1 cellular context compared by ENCODE assay signal in genomic region chr2:207836526-207837133, GRCh38.
TF ChIP-seq lines count a peak whose summit lies in the region.

No MANE protein-coding gene starts in this region.

TF ChIP-seq in GM23338, 12 proteins besides CTCF, POLR2A, EP300 and RAD21 (continued from another document):
- TF ChIP-seq, protein P1, sequence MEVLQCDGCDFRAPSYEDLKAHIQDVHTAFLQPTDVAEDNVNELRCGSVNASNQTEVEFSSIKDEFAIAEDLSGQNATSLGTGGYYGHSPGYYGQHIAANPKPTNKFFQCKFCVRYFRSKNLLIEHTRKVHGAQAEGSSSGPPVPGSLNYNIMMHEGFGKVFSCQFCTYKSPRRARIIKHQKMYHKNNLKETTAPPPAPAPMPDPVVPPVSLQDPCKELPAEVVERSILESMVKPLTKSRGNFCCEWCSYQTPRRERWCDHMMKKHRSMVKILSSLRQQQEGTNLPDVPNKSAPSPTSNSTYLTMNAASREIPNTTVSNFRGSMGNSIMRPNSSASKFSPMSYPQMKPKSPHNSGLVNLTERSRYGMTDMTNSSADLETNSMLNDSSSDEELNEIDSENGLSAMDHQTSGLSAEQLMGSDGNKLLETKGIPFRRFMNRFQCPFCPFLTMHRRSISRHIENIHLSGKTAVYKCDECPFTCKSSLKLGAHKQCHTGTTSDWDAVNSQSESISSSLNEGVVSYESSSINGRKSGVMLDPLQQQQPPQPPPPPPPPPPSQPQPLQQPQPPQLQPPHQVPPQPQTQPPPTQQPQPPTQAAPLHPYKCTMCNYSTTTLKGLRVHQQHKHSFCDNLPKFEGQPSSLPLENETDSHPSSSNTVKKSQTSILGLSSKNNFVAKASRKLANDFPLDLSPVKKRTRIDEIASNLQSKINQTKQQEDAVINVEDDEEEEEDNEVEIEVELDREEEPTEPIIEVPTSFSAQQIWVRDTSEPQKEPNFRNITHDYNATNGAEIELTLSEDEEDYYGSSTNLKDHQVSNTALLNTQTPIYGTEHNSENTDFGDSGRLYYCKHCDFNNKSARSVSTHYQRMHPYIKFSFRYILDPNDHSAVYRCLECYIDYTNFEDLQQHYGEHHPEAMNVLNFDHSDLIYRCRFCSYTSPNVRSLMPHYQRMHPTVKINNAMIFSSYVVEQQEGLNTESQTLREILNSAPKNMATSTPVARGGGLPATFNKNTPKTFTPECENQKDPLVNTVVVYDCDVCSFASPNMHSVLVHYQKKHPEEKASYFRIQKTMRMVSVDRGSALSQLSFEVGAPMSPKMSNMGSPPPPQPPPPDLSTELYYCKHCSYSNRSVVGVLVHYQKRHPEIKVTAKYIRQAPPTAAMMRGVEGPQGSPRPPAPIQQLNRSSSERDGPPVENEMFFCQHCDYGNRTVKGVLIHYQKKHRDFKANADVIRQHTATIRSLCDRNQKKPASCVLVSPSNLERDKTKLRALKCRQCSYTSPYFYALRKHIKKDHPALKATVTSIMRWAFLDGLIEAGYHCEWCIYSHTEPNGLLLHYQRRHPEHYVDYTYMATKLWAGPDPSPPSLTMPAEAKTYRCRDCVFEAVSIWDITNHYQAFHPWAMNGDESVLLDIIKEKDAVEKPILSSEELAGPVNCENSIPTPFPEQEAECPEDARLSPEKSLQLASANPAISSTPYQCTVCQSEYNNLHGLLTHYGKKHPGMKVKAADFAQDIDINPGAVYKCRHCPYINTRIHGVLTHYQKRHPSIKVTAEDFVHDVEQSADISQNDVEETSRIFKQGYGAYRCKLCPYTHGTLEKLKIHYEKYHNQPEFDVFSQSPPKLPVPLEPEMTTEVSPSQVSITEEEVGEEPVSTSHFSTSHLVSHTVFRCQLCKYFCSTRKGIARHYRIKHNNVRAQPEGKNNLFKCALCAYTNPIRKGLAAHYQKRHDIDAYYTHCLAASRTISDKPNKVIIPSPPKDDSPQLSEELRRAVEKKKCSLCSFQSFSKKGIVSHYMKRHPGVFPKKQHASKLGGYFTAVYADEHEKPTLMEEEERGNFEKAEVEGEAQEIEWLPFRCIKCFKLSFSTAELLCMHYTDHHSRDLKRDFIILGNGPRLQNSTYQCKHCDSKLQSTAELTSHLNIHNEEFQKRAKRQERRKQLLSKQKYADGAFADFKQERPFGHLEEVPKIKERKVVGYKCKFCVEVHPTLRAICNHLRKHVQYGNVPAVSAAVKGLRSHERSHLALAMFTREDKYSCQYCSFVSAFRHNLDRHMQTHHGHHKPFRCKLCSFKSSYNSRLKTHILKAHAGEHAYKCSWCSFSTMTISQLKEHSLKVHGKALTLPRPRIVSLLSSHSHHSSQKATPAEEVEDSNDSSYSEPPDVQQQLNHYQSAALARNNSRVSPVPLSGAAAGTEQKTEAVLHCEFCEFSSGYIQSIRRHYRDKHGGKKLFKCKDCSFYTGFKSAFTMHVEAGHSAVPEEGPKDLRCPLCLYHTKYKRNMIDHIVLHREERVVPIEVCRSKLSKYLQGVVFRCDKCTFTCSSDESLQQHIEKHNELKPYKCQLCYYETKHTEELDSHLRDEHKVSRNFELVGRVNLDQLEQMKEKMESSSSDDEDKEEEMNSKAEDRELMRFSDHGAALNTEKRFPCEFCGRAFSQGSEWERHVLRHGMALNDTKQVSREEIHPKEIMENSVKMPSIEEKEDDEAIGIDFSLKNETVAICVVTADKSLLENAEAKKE (CRISPR knock-in tag; IDR thresholded peaks at IDR 0.05), result no peak
- TF ChIP-seq, protein P2, sequence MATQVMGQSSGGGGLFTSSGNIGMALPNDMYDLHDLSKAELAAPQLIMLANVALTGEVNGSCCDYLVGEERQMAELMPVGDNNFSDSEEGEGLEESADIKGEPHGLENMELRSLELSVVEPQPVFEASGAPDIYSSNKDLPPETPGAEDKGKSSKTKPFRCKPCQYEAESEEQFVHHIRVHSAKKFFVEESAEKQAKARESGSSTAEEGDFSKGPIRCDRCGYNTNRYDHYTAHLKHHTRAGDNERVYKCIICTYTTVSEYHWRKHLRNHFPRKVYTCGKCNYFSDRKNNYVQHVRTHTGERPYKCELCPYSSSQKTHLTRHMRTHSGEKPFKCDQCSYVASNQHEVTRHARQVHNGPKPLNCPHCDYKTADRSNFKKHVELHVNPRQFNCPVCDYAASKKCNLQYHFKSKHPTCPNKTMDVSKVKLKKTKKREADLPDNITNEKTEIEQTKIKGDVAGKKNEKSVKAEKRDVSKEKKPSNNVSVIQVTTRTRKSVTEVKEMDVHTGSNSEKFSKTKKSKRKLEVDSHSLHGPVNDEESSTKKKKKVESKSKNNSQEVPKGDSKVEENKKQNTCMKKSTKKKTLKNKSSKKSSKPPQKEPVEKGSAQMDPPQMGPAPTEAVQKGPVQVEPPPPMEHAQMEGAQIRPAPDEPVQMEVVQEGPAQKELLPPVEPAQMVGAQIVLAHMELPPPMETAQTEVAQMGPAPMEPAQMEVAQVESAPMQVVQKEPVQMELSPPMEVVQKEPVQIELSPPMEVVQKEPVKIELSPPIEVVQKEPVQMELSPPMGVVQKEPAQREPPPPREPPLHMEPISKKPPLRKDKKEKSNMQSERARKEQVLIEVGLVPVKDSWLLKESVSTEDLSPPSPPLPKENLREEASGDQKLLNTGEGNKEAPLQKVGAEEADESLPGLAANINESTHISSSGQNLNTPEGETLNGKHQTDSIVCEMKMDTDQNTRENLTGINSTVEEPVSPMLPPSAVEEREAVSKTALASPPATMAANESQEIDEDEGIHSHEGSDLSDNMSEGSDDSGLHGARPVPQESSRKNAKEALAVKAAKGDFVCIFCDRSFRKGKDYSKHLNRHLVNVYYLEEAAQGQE (IDR thresholded peaks at IDR 0.05; ENCODE audit: unreplicated experiment), result no peak
- TF ChIP-seq JUNB (IDR thresholded peaks at IDR 0.05; ENCODE audit: unreplicated experiment), result no peak
